ENCODE assay signal across 14 cellular contexts in genomic region chr2:47195149-47195548, GRCh38. TPM values are rescaled to one million over a fixed set of nuclear protein-coding genes. Genes with fewer than 3 reads are reported as not detected.
DNase-seq lines count a peak whose midpoint lies in the region; ATAC-seq and TF ChIP-seq lines count a peak whose summit lies in the region.
"Had no signal": no experiment of that assay in that cellular context is flagged by ENCODE, and none has a peak within 500 bp of the region (broad histone marks: within the 10 kb centered on the region; RNA-seq: fewer than 3 reads in every experiment).

No MANE protein-coding gene starts in this region.

- H3K4me1 Mint-ChIP-seq in brain = peaks cover 86% of the 10 kb centered on the region
- H3K4me1 Mint-ChIP-seq: B cell had no signal

- TF ChIP-seq CTCF in C4-2B (conservative IDR thresholded peaks at IDR 0.05) (no peak), brain (conservative IDR thresholded peaks at IDR 0.05) (no peak), kidney epithelial cell (IDR thresholded peaks at IDR 0.05; ENCODE audit: insufficient read depth, low read length, poor library complexity, severe bottlenecking) (peak; percentile 4), transverse colon (IDR thresholded peaks at IDR 0.05) (no peak)

- H3K4me3 ChIP-seq in kidney epithelial cell (ENCODE audit: low read depth, low read length) = no peak overlapping the region
- H3K4me3 ChIP-seq in transverse colon = no peak overlapping the region
- H3K4me3 ChIP-seq: right atrium auricular region had no signal

- peaks cover 0 to 4% (median 0%) of the 10 kb centered on the region in 5 experiments for H3K9me3 Mint-ChIP-seq in brain

- TF ChIP-seq RAD21 in Ishikawa (IDR thresholded peaks at IDR 0.05; ENCODE audit: low read depth) = 0 out of 2 replicates have a peak, but pooled peaks have one; percentile 12

- no peak for ATAC-seq in HG03095 (IDR thresholded peaks at IDR 0.05; ENCODE audit: unreplicated experiment)
- ATAC-seq: esophagus mucosa had no signal

- peak overlapping the region; percentile 25 to 99 (median 97) for H3K27ac Mint-ChIP-seq in brain
- H3K27ac Mint-ChIP-seq: B cell had no signal

- H3K27me3 ChIP-seq in kidney epithelial cell (ENCODE audit: control insufficient read depth, insufficient read depth, low read length) (no peaks in the 10 kb centered on the region), transverse colon (no peaks in the 10 kb centered on the region)
- H3K27me3 ChIP-seq: right atrium auricular region had no signal

- DNase-seq in kidney epithelial cell (ENCODE audit: low read depth) (no peak), NCI-H82 treated with DMSO at 0.1 percent for 48 hours (lab: John Stamatoyannopoulos, UW; ENCODE audit: unreplicated experiment) (no peak), NCI-H774 (lab: John Stamatoyannopoulos, UW) (no peak), transverse colon (no peak)
- DNase-seq: activated CD4-positive, alpha-beta T cell treated with anti-CD3 and anti-CD28 coated beads, Interleukin-2, amount 50 U/mL, for 1 hour; activated effector memory CD4-positive, alpha-beta T cell treated with Interleukin-2 at 50 U/mL for 16 hours; NCI-H2171 had no signal

- H3K36me3 Mint-ChIP-seq in brain = no peaks in the 10 kb centered on the region

- WGBS in transverse colon (ENCODE audit: low coverage in 1 of 2), 2 donors = 88 to 90% methylated on average over 2 to 3 of the region's 3 CpGs

- TF ChIP-seq EP300 in Ishikawa (IDR thresholded peaks at IDR 0.05; ENCODE audit: borderline replicate concordance) (no peak), transverse colon (IDR thresholded peaks at IDR 0.05; ENCODE audit: low read depth) (no peak)

- in situ Hi-C loops in transverse colon (cut with MboI; ENCODE audit: low pct_ligation_motif_present in 1 of 4, low pct_unique_long_range_greater_than_20kb in 1 of 4, low sequenced_read_pairs in 3 of 4) = no loop called here

- no peak for TF ChIP-seq POLR2A in transverse colon (IDR thresholded peaks at IDR 0.05)

- H3K27ac ChIP-seq in C4-2B (0 out of 2 replicates have a peak overlapping the region, but pooled peaks have one; percentile 3), transverse colon (no peak overlapping the region)
- H3K27ac ChIP-seq: right atrium auricular region had no signal

- no peaks in the 10 kb centered on the region for H3K9me3 ChIP-seq in transverse colon
- H3K9me3 ChIP-seq: right atrium auricular region had no signal

- intact Hi-C loops in transverse colon (cut with DNase I; ENCODE audit: low total_unique reads) = no loop called here

- no peaks in the 10 kb centered on the region for H3K36me3 ChIP-seq in kidney epithelial cell (ENCODE audit: control insufficient read depth, insufficient read depth, low read length)
- H3K36me3 ChIP-seq in transverse colon = no peaks in the 10 kb centered on the region
- H3K36me3 ChIP-seq: right atrium auricular region had no signal

- peak overlapping the region in 1 of 5 experiments; percentile 35 for H3K4me3 Mint-ChIP-seq in brain
- H3K4me3 Mint-ChIP-seq: B cell had no signal

- H3K27me3 Mint-ChIP-seq in brain = no peaks in the 10 kb centered on the region

- H3K4me1 ChIP-seq in transverse colon = peaks cover 10 to 22% (median 13%) of the 10 kb centered on the region in 4 donors

TF ChIP-seq in Ishikawa, 13 proteins besides CTCF, POLR2A, EP300 and RAD21:
- TF ChIP-seq CEBPB (IDR thresholded peaks at IDR 0.05) (no peak), ZBTB7A (IDR thresholded peaks at IDR 0.05; ENCODE audit: low read depth) (no peak), EGR1 (IDR thresholded peaks at IDR 0.05) (no peak), TEAD4 (IDR thresholded peaks at IDR 0.05) (no peak), USF1 (IDR thresholded peaks at IDR 0.05) (no peak), YY1 (IDR thresholded peaks at IDR 0.05; ENCODE audit: low read depth) (no peak), NFIC (IDR thresholded peaks at IDR 0.05) (no peak), FOXM1 (IDR thresholded peaks at IDR 0.05; ENCODE audit: borderline replicate concordance, low read depth) (no peak), CREB1 (IDR thresholded peaks at IDR 0.05; ENCODE audit: low read depth) (no peak)

RNA-seq across cellular contexts. Expression of gene CALM2, which starts 18.8 kb away (rescaled TPM):
- polyA plus RNA-seq in brain (ENCODE audit: insufficient read depth, low read depth, low replicate concordance) = 1,051 TPM
- total RNA-seq in kidney epithelial cell (511 and 693 TPM in 2 replicates), transverse colon (100 to 1,000 TPM; 201 to 712 (median 409) TPM)

RNA-seq across cellular contexts. Expression of gene STPG4, which starts 40.0 kb away (rescaled TPM):
- not detected for polyA plus RNA-seq in brain (ENCODE audit: insufficient read depth, low read depth, low replicate concordance)
- total RNA-seq in kidney epithelial cell = not detected in 2 replicates
- 1 to 10 TPM in 1 of 4 donors, under 1 TPM in 2, not detected in 1; 0.64 to 1.2 (median 0.82) TPM for total RNA-seq in transverse colon
- total RNA-seq: right atrium auricular region had no signal
